In the genomic region with DNA sequence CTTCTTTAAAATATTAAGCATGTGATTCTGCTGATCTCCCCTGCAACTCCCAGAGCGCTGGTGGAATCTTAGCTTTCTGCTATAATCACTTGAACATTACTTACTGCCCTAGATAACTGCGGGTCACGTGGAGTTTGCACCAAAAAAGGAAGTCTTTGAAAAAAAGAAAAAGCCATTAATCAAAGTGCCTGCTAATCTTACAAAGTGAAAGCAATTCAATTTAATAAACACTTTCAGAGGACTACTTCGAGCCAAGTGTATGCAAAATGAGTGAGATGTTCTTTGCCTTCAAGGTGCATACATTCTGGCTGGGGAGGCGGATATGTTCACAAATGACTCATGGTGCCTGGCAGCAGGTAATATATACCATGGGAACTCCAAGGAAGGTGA, we compare ENCODE assay signal across 8 cellular contexts.
A peak's percentile ranks its signal among the peaks of the same experiment; 100 is the strongest.
DNase-seq lines count a peak whose midpoint lies in the region; ATAC-seq and TF ChIP-seq lines count a peak whose summit lies in the region.

No MANE protein-coding gene starts in this region.

- no peaks in the 10 kb centered on the region for H3K36me3 ChIP-seq in MG63

- peaks cover 16% of the 10 kb centered on the region for H3K27me3 ChIP-seq in CD4-positive, alpha-beta T cell (ENCODE audit: control insufficient read depth, insufficient read depth, low read length)
- peaks cover 23% of the 10 kb centered on the region for H3K27me3 ChIP-seq in MG63
- H3K27me3 ChIP-seq in dorsolateral prefrontal cortex, result no peaks in the 10 kb centered on the region

- intact Hi-C loops in CD4-positive, alpha-beta T cell (cut with DNase I, micrococcal nuclease), result no loop called here
- intact Hi-C loops in dorsolateral prefrontal cortex (cut with DNase I), result loop anchor here in 1 of 2 donors (10.0 kb wide), 1 partner anchor 129 kb away; no protein-coding TSS in a partner anchor

- no peaks in the 10 kb centered on the region for H3K9me3 ChIP-seq in CD4-positive, alpha-beta T cell (ENCODE audit: control insufficient read depth, low read length)
- H3K9me3 ChIP-seq in MG63, result no peaks in the 10 kb centered on the region

- POLR2A ChIA-PET in CD4-positive, alpha-beta T cell (lab: Charles Lee), result no interaction called here

- peaks cover 19% of the 10 kb centered on the region for H3K4me1 Mint-ChIP-seq in CD4-positive, alpha-beta T cell (ENCODE audit: low read depth)
- peaks cover 45% of the 10 kb centered on the region for H3K4me1 Mint-ChIP-seq in nephron

- no peaks in the 10 kb centered on the region for H3K9me3 Mint-ChIP-seq in CD4-positive, alpha-beta T cell
- peaks cover 8% of the 10 kb centered on the region for H3K9me3 Mint-ChIP-seq in nephron

- H3K27ac Mint-ChIP-seq in CD4-positive, alpha-beta T cell, result peak overlapping the region; percentile 45
- peak overlapping the region; percentile 86 to 92 (median 92) for H3K27ac Mint-ChIP-seq in nephron

- H3K4me3 Mint-ChIP-seq in CD4-positive, alpha-beta T cell, result peak overlapping the region; percentile 93
- H3K4me3 Mint-ChIP-seq in nephron, result peak overlapping the region; percentile 85 to 87 (median 86)

- H3K27me3 Mint-ChIP-seq in CD4-positive, alpha-beta T cell, result peaks cover 55% of the 10 kb centered on the region
- no peaks in the 10 kb centered on the region for H3K27me3 Mint-ChIP-seq in nephron (ENCODE audit: low read depth)

- H3K4me3 ChIP-seq in MG63, result peak overlapping the region; percentile 45
- peak overlapping the region; percentile 23 to 74 (median 58) for H3K4me3 ChIP-seq in dorsolateral prefrontal cortex

- no peak overlapping the region for H3K27ac ChIP-seq in CD4-positive, alpha-beta T cell (ENCODE audit: low read depth, low read length)
- H3K27ac ChIP-seq in dorsolateral prefrontal cortex, result peak overlapping the region in 37 of 59 donors; percentile 3 to 89 (median 80)

- DNase-seq in CD4-positive, alpha-beta T cell, result no peak
- DNase-seq in MG63 (no peak), dorsolateral prefrontal cortex (peak in 1 of 10 donors; percentile 4), mucosa of gallbladder (ENCODE audit: low spot score) (no peak), cerebellar nuclear complex (lab: John Stamatoyannopoulos, UW) (no peak), RKO (ENCODE audit: low spot score) (no peak)

- CTCF ChIA-PET in CD4-positive, alpha-beta T cell (lab: Charles Lee), result interaction anchor here (1.2 to 1.5 kb wide), 2 partner anchors 11 to 271 kb away, joined by 3 read pairs; no protein-coding TSS in a partner anchor

- ATAC-seq in CD4-positive, alpha-beta T cell (ENCODE audit: poor library complexity), result peak; percentile 55
- no peak for ATAC-seq in HG03196 (IDR thresholded peaks at IDR 0.05; ENCODE audit: unreplicated experiment)

- H3K36me3 Mint-ChIP-seq in CD4-positive, alpha-beta T cell (ENCODE audit: low read depth), result peaks cover 5% of the 10 kb centered on the region
- no peaks in the 10 kb centered on the region for H3K36me3 Mint-ChIP-seq in nephron (ENCODE audit: low read depth)

- no peak for TF ChIP-seq CTCF in CD4-positive, alpha-beta T cell (IDR thresholded peaks at IDR 0.05)
- TF ChIP-seq CTCF in dorsolateral prefrontal cortex (IDR thresholded peaks at IDR 0.05 in 54 of 56, conservative IDR thresholded peaks at IDR 0.05 in 2 of 56; ENCODE audit: low read depth in 1 of 56, partially characterized antibody in 56 of 56) (no peak), nephron (IDR thresholded peaks at IDR 0.05; ENCODE audit: unreplicated experiment in 3 of 3) (no peak)
